Comparison of ENCODE assay signal across 14 cellular contexts in the genomic region with DNA sequence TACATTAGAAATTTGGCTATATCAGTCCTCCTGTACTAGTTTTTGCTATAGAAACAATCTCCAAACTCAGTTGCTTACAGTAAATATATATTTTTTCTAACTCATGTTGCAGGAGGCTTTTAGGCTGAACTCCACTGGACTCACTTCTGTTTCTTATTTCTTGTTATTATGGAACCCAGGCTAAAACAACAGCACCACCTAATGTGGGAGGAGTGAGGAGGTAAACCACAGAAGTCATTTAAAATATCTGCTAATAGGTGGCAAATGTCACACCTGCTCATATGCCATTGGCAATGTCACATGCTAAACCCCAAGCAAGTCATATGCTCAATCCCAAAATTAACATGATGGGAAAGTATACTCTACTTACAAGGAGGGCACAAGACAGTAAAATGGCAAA.
"Had no signal": no experiment of that assay in that cellular context is flagged by ENCODE, and none has a peak within 500 bp of the region (broad histone marks: within the 10 kb centered on the region; RNA-seq: fewer than 3 reads in every experiment).

No MANE protein-coding gene starts in this region.

- FAIRE-seq: small intestine had no signal

- H3K27me3 ChIP-seq: tibial artery had no signal

- DNase-seq: activated CD4-positive, alpha-beta T cell treated with anti-CD3 and anti-CD28 coated beads, Interleukin-2, amount 50 U/mL, for 1 hour; activated CD4-positive, CD25-positive, alpha-beta regulatory T cell treated with anti-CD3 and anti-CD28 coated beads, Interleukin-2, amount 50 U/mL, for 72 hours; activated T-cell treated with anti-CD3 and anti-CD28 coated beads, Interleukin-2, amount 50 U/mL, for 1 hour; aorta; lower lobe of right lung; naive thymus-derived CD4-positive, alpha-beta T cell; occipital lobe; posterior cingulate gyrus; small intestine; stimulated activated CD4-positive, alpha-beta T cell treated with anti-CD3 and anti-CD28 coated beads, Interleukin-2, amount 100 ng/mL, for 24 hours; stimulated activated naive CD8-positive, alpha-beta T cell treated with anti-CD3 and anti-CD28 coated beads, Interleukin-15, amount 100 ng/mL, for 72 hours; tibial artery had no signal

- H3K36me3 ChIP-seq: lower lobe of right lung, tibial artery had no signal

- H3K9me3 ChIP-seq: lower lobe of right lung, tibial artery had no signal

- H3K4me3 ChIP-seq: lower lobe of right lung, tibial artery had no signal

- H3K4me1 ChIP-seq: lower lobe of right lung, tibial artery had no signal

- H3K27ac ChIP-seq: epithelial cell of prostate, lower lobe of right lung, tibial artery, VCaP had no signal
